Comparison of ENCODE assay signal across 2 cellular contexts in genomic region chr1:17358557-17358956, GRCh38.
TF ChIP-seq lines count a peak whose summit lies in the region.

No MANE protein-coding gene starts in this region.

TF ChIP-seq in HepG2, 621 proteins besides CTCF, POLR2A, EP300 and RAD21:
- TF ChIP-seq, protein P1, sequence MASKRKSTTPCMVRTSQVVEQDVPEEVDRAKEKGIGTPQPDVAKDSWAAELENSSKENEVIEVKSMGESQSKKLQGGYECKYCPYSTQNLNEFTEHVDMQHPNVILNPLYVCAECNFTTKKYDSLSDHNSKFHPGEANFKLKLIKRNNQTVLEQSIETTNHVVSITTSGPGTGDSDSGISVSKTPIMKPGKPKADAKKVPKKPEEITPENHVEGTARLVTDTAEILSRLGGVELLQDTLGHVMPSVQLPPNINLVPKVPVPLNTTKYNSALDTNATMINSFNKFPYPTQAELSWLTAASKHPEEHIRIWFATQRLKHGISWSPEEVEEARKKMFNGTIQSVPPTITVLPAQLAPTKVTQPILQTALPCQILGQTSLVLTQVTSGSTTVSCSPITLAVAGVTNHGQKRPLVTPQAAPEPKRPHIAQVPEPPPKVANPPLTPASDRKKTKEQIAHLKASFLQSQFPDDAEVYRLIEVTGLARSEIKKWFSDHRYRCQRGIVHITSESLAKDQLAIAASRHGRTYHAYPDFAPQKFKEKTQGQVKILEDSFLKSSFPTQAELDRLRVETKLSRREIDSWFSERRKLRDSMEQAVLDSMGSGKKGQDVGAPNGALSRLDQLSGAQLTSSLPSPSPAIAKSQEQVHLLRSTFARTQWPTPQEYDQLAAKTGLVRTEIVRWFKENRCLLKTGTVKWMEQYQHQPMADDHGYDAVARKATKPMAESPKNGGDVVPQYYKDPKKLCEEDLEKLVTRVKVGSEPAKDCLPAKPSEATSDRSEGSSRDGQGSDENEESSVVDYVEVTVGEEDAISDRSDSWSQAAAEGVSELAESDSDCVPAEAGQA (IDR thresholded peaks at IDR 0.05; ENCODE audit: low read depth) = no peak
- TF ChIP-seq, protein P1 (CRISPR knock-in tag; IDR thresholded peaks at IDR 0.05; ENCODE audit: borderline replicate concordance) = no peak
- TF ChIP-seq ATAD3A (CRISPR knock-in tag; IDR thresholded peaks at IDR 0.05) (no peak), ZNF629 (CRISPR knock-in tag; conservative IDR thresholded peaks at IDR 0.05) (peak; percentile 57)

TF ChIP-seq in K562, 482 proteins besides CTCF, POLR2A, EP300 and RAD21:
- peak; percentile 20 to 64; a peak in 2 of 4 replicates for TF ChIP-seq KDM1A (IDR thresholded peaks at IDR 0.05)
- TF ChIP-seq KDM4B (IDR thresholded peaks at IDR 0.05; ENCODE audit: borderline replicate concordance in 2 of 2, low read depth in 1 of 2) = no peak
- TF ChIP-seq, protein P2, sequence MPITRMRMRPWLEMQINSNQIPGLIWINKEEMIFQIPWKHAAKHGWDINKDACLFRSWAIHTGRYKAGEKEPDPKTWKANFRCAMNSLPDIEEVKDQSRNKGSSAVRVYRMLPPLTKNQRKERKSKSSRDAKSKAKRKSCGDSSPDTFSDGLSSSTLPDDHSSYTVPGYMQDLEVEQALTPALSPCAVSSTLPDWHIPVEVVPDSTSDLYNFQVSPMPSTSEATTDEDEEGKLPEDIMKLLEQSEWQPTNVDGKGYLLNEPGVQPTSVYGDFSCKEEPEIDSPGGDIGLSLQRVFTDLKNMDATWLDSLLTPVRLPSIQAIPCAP (CRISPR knock-in tag; IDR thresholded peaks at IDR 0.05; ENCODE audit: borderline replicate concordance) = no peak
- TF ChIP-seq, protein P3, sequence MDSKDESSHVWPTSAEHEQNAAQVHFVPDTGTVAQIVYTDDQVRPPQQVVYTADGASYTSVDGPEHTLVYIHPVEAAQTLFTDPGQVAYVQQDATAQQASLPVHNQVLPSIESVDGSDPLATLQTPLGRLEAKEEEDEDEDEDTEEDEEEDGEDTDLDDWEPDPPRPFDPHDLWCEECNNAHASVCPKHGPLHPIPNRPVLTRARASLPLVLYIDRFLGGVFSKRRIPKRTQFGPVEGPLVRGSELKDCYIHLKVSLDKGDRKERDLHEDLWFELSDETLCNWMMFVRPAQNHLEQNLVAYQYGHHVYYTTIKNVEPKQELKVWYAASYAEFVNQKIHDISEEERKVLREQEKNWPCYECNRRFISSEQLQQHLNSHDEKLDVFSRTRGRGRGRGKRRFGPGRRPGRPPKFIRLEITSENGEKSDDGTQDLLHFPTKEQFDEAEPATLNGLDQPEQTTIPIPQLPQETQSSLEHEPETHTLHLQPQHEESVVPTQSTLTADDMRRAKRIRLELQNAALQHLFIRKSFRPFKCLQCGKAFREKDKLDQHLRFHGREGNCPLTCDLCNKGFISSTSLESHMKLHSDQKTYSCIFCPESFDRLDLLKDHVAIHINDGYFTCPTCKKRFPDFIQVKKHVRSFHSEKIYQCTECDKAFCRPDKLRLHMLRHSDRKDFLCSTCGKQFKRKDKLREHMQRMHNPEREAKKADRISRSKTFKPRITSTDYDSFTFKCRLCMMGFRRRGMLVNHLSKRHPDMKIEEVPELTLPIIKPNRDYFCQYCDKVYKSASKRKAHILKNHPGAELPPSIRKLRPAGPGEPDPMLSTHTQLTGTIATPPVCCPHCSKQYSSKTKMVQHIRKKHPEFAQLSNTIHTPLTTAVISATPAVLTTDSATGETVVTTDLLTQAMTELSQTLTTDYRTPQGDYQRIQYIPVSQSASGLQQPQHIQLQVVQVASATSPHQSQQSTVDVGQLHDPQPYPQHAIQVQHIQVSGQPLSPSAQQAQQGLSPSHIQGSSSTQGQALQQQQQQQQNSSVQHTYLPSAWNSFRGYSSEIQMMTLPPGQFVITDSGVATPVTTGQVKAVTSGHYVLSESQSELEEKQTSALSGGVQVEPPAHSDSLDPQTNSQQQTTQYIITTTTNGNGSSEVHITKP (IDR thresholded peaks at IDR 0.05; ENCODE audit: partially characterized antibody) = no peak
- TF ChIP-seq ZNF785 (CRISPR knock-in tag; IDR thresholded peaks at IDR 0.05) = no peak
- TF ChIP-seq RBM25 (IDR thresholded peaks at IDR 0.05; ENCODE audit: low read depth, low read length, severe bottlenecking) = peak; percentile 93
- TF ChIP-seq PRPF4 (IDR thresholded peaks at IDR 0.05; ENCODE audit: insufficient read depth, low read depth, low read length, poor library complexity, severe bottlenecking) = no peak
- no peak for TF ChIP-seq CHAMP1 (IDR thresholded peaks at IDR 0.05)
- TF ChIP-seq HDAC2 (IDR thresholded peaks at IDR 0.05) = 0 out of 2 replicates have a peak, but pooled peaks have one; percentile 38
- TF ChIP-seq BCOR (IDR thresholded peaks at IDR 0.05) = peak; percentile 92
- no peak for TF ChIP-seq SMARCB1 (IDR thresholded peaks at IDR 0.05; ENCODE audit: insufficient read length, low read depth)
- no peak for TF ChIP-seq TARDBP (IDR thresholded peaks at IDR 0.05)
